Comparison of ENCODE assay signal across 1 cellular context in genomic region chr5:67144183-67144639, GRCh38.
A peak's percentile ranks its signal among the peaks of the same experiment; 100 is the strongest.
TF ChIP-seq lines count a peak whose summit lies in the region.

No MANE protein-coding gene starts in this region.

TF ChIP-seq in HepG2, 621 proteins besides CTCF, POLR2A, EP300 and RAD21 (continued from another document and continues in another):
- TF ChIP-seq ZBED4 (CRISPR knock-in tag; IDR thresholded peaks at IDR 0.05; ENCODE audit: borderline replicate concordance), result no peak
- TF ChIP-seq CBX1 (IDR thresholded peaks at IDR 0.05; ENCODE audit: low read depth), result no peak
- TF ChIP-seq ZNF251 (CRISPR knock-in tag; IDR thresholded peaks at IDR 0.05), result no peak
- TF ChIP-seq FOXA3 (CRISPR knock-in tag; IDR thresholded peaks at IDR 0.05), result peak; percentile 88
- peak; percentile 46; the same call in 1 of the 2 replicates for TF ChIP-seq BCL6 (CRISPR knock-in tag; IDR thresholded peaks at IDR 0.05)
- no peak for TF ChIP-seq HCFC1 (IDR thresholded peaks at IDR 0.05; ENCODE audit: low read depth, low read length)
- no peak for TF ChIP-seq ZUFSP (CRISPR knock-in tag; IDR thresholded peaks at IDR 0.05; ENCODE audit: borderline replicate concordance)
- no peak for TF ChIP-seq KIAA2018 (CRISPR knock-in tag; IDR thresholded peaks at IDR 0.05; ENCODE audit: borderline replicate concordance)
- TF ChIP-seq FOXO1 (CRISPR knock-in tag; IDR thresholded peaks at IDR 0.05), result peak; percentile 67; the same call in 1 of the 2 replicates
- no peak for TF ChIP-seq ZNF605 (CRISPR knock-in tag; IDR thresholded peaks at IDR 0.05)
- no peak for TF ChIP-seq PRDM15 (CRISPR knock-in tag; IDR thresholded peaks at IDR 0.05)
- no peak for TF ChIP-seq ZBTB38 (CRISPR knock-in tag; IDR thresholded peaks at IDR 0.05)
- TF ChIP-seq PLRG1 (conservative IDR thresholded peaks at IDR 0.05), result no peak
- TF ChIP-seq RARA (CRISPR knock-in tag; IDR thresholded peaks at IDR 0.05), result peak; percentile 80
- no peak for TF ChIP-seq ZNF687 (CRISPR knock-in tag; IDR thresholded peaks at IDR 0.05)
- no peak for TF ChIP-seq SMAD9 (CRISPR knock-in tag; IDR thresholded peaks at IDR 0.05)
- TF ChIP-seq FOXP1 (IDR thresholded peaks at IDR 0.05), result peak; percentile 66; the same call in 1 of the 2 replicates
- peak; percentile 75 for TF ChIP-seq FOXP1 (CRISPR knock-in tag; IDR thresholded peaks at IDR 0.05)
- no peak for TF ChIP-seq RFXAP (CRISPR knock-in tag; IDR thresholded peaks at IDR 0.05; ENCODE audit: borderline replicate concordance)
- TF ChIP-seq TBP (CRISPR knock-in tag; IDR thresholded peaks at IDR 0.05), result no peak
- TF ChIP-seq DNMT3B (CRISPR knock-in tag; conservative IDR thresholded peaks at IDR 0.05), result 0 out of 2 replicates have a peak, but pooled peaks have one; percentile 41
- no peak for TF ChIP-seq TIGD3 (CRISPR knock-in tag; IDR thresholded peaks at IDR 0.05; ENCODE audit: borderline replicate concordance)
- no peak for TF ChIP-seq NR0B2 (CRISPR knock-in tag; IDR thresholded peaks at IDR 0.05)
- TF ChIP-seq ZNF292 (CRISPR knock-in tag; IDR thresholded peaks at IDR 0.05; ENCODE audit: borderline replicate concordance, low read depth), result no peak
- no peak for TF ChIP-seq MTF1 (CRISPR knock-in tag; IDR thresholded peaks at IDR 0.05)
